1 cellular context compared by ENCODE assay signal in genomic region chr19:45591004-45591637, GRCh38.
TF ChIP-seq lines count a peak whose summit lies in the region.

No MANE protein-coding gene starts in this region.

TF ChIP-seq in IMR-90, 13 proteins besides CTCF, POLR2A, EP300 and RAD21 (continued from another document):
- peak; percentile 63; the same call in 1 of the 2 replicates for TF ChIP-seq USF2 (IDR thresholded peaks at IDR 0.05; ENCODE audit: low read depth, low read length)
- TF ChIP-seq MAZ (IDR thresholded peaks at IDR 0.05; ENCODE audit: borderline replicate concordance, low read depth, low read length), result no peak
- TF ChIP-seq MAFK (IDR thresholded peaks at IDR 0.05; ENCODE audit: low read depth, low read length), result no peak
- peak; percentile 25; the same call in 1 of the 2 replicates for TF ChIP-seq BHLHE40 (IDR thresholded peaks at IDR 0.05; ENCODE audit: low read depth, low read length)
- no peak for TF ChIP-seq NFE2L2 (IDR thresholded peaks at IDR 0.05; ENCODE audit: low read depth, low read length)
- TF ChIP-seq SMC3 (IDR thresholded peaks at IDR 0.05; ENCODE audit: low read depth, low read length), result peak; percentile 39; the same call in 1 of the 2 replicates
- TF ChIP-seq ELK1 (IDR thresholded peaks at IDR 0.05; ENCODE audit: borderline replicate concordance, low read depth, low read length), result no peak
TF ChIP-seq in IMR-90: peak in this region for 3.
